11 cellular contexts compared by ENCODE assay signal in genomic region chr9:89425024-89425805, GRCh38.
DNase-seq lines count a peak whose midpoint lies in the region; ATAC-seq and TF ChIP-seq lines count a peak whose summit lies in the region.
"Had no signal": no experiment of that assay in that cellular context is flagged by ENCODE, and none has a peak within 500 bp of the region (broad histone marks: within the 10 kb centered on the region; RNA-seq: fewer than 3 reads in every experiment).

No MANE protein-coding gene starts in this region.

- H3K9me3 ChIP-seq in RWPE2 (ENCODE audit: severe bottlenecking) (no peaks in the 10 kb centered on the region), vagina (no peaks in the 10 kb centered on the region)

- H3K4me1 ChIP-seq in RWPE2 (ENCODE audit: insufficient read depth, poor library complexity, severe bottlenecking) (peaks cover 3% of the 10 kb centered on the region), vagina (peaks cover 20% of the 10 kb centered on the region)

- intact Hi-C loops in dorsolateral prefrontal cortex (cut with DNase I) (loop anchor here in 1 of 2 donors (5.0 kb wide), 1 partner anchor 122 kb away; no protein-coding TSS in a partner anchor), vagina (cut with DNase I) (no loop called here)

- no peak for TF ChIP-seq POLR2A in vagina (IDR thresholded peaks at IDR 0.05)

- no peaks in the 10 kb centered on the region for H3K36me3 ChIP-seq in RWPE2 (ENCODE audit: low read depth)
- no peaks in the 10 kb centered on the region for H3K36me3 ChIP-seq in vagina

- no peak overlapping the region for H3K27ac ChIP-seq in RWPE2 (ENCODE audit: poor library complexity, severe bottlenecking)
- peak overlapping the region in 58 of 59 donors; percentile 61 to 100 (median 91) for H3K27ac ChIP-seq in dorsolateral prefrontal cortex
- peak overlapping the region; percentile 9 for H3K27ac ChIP-seq in vagina

- ATAC-seq in RWPE2 (ENCODE audit: low read depth) = peak; percentile 43; the same call in 2 of the 3 replicates

- peak; percentile 26 for DNase-seq in stimulated activated CD4-positive, alpha-beta T cell treated with anti-CD3 and anti-CD28 coated beads, Interleukin-12 subunit alpha, Interleukin-12 subunit beta, amount 100 ng/mL, for 4 hours
- no peak for DNase-seq in stimulated activated CD4-positive, alpha-beta T cell treated with anti-CD3 and anti-CD28 coated beads, Interleukin-2, amount 100 ng/mL, for 24 hours
- DNase-seq in RWPE2 (ENCODE audit: low spot score) = no peak
- DNase-seq in dorsolateral prefrontal cortex = no peak
- DNase-seq in vagina (ENCODE audit: extremely low spot score in 2 of 2) = no peak
- DNase-seq in OCI-M2 (lab: John Stamatoyannopoulos, UW; ENCODE audit: unreplicated experiment) = no peak
- DNase-seq in Kasumi-1 (lab: John Stamatoyannopoulos, UW) = no peak
- DNase-seq in SW480 (ENCODE audit: low spot score) = no peak
- DNase-seq: NCI-H226; SIG-M5; stimulated activated naive CD4-positive, alpha-beta T cell treated with Interleukin-2 at 50 U/mL for 16 hours had no signal

- TF ChIP-seq CTCF in RWPE2 (IDR thresholded peaks at IDR 0.05; ENCODE audit: poor library complexity, severe bottlenecking) (no peak), dorsolateral prefrontal cortex (IDR thresholded peaks at IDR 0.05 in 54 of 56, conservative IDR thresholded peaks at IDR 0.05 in 2 of 56; ENCODE audit: low read depth in 1 of 56, partially characterized antibody in 56 of 56) (no peak), vagina (IDR thresholded peaks at IDR 0.05) (no peak)

- H3K4me3 ChIP-seq in RWPE2 (ENCODE audit: severe bottlenecking) = no peak overlapping the region
- no peak overlapping the region for H3K4me3 ChIP-seq in dorsolateral prefrontal cortex
- no peak overlapping the region for H3K4me3 ChIP-seq in vagina

- H3K27me3 ChIP-seq in RWPE2 (ENCODE audit: insufficient read depth, poor library complexity, severe bottlenecking) (no peaks in the 10 kb centered on the region), dorsolateral prefrontal cortex (no peaks in the 10 kb centered on the region), vagina (no peaks in the 10 kb centered on the region)
